8 cellular contexts compared by ENCODE assay signal in genomic region chr22:33922268-33922667, GRCh38. TPM values are rescaled to one million over a fixed set of nuclear protein-coding genes. Genes with fewer than 3 reads are reported as not detected.
A peak's percentile ranks its signal among the peaks of the same experiment; 100 is the strongest.
DNase-seq lines count a peak whose midpoint lies in the region; ATAC-seq, FAIRE-seq and TF ChIP-seq lines count a peak whose summit lies in the region.

No MANE protein-coding gene starts in this region.

- FAIRE-seq in A549 (lab: Jason Lieb, UNC): no peak

- in situ Hi-C loops in GM23248 (cut with MboI): no loop called here

- DNase-seq in A549 (ENCODE audit: low read depth in 1 of 2, low spot score in 1 of 2) (no peak), GM23248 (peak; percentile 73), left cardiac atrium (peak; percentile 30), posterior cingulate gyrus (peak; percentile 17 to 89 (median 35)), mesenteric fat pad (ENCODE audit: low spot score) (no peak), NCI-H2081 (lab: John Stamatoyannopoulos, UW) (no peak)
- peak in 1 of 2 donors; percentile 19 for DNase-seq in activated T-cell treated with anti-CD3 and anti-CD28 coated beads, Interleukin-2, amount 50 U/mL, for 72 hours

- peak overlapping the region; percentile 73 to 88 for H3K4me3 Mint-ChIP-seq in activated T-cell treated with anti-CD3 and anti-CD28 coated beads, Interleukin-2, amount 50 U/mL, for 72 hours

- no peak for TF ChIP-seq EP300 in A549 (IDR thresholded peaks at IDR 0.05)

- peaks cover 2 to 3% of the 10 kb centered on the region in 2 donors for H3K36me3 Mint-ChIP-seq in activated T-cell treated with anti-CD3 and anti-CD28 coated beads, Interleukin-2, amount 50 U/mL, for 72 hours (ENCODE audit: insufficient read depth in 2 of 2)

- H3K9ac ChIP-seq in GM23248: peak overlapping the region; percentile 78

- H3K4me1 Mint-ChIP-seq in activated T-cell treated with anti-CD3 and anti-CD28 coated beads, Interleukin-2, amount 50 U/mL, for 72 hours (ENCODE audit: low read depth): peaks cover 17% of the 10 kb centered on the region

- peaks cover 12% of the 10 kb centered on the region for H3K79me2 ChIP-seq in GM23248 (ENCODE audit: insufficient read depth)

- CTCF ChIA-PET in A549 (lab: Yijun Ruan, JAX): interaction anchor here (0.8 to 4.3 kb wide), 10 partner anchors 9 to 1102 kb away, joined by 3 to 18 read pairs (median 5); no protein-coding TSS in a partner anchor

- 0 out of 2 replicates have a peak, but pooled peaks cover 4% of the 10 kb centered on the region for H3K27me3 ChIP-seq in GM23248 (replicated peaks; ENCODE audit: insufficient read depth)

- ATAC-seq in A549: peak in 1 of 2 experiments; percentile 37; a peak in 2 of 6 replicates
- ATAC-seq in activated T-cell treated with anti-CD3 and anti-CD28 coated beads, Interleukin-2, amount 50 U/mL, for 72 hours (replicated peaks in 1 of 2): no peak
- ATAC-seq in left cardiac atrium: peak in 1 of 2 donors; percentile 0
- no peak for ATAC-seq in HG03108 (IDR thresholded peaks at IDR 0.05; ENCODE audit: unreplicated experiment)

- TF ChIP-seq POLR2A in A549 (IDR thresholded peaks at IDR 0.05; ENCODE audit: low read length): no peak

- H2AFZ ChIP-seq in GM23248: peak overlapping the region; percentile 99

- intact Hi-C loops in left cardiac atrium (cut with DNase I): loop anchor here in 1 of 2 donors (5.0 to 10.0 kb wide), 2 partner anchors 140 to 423 kb away; no protein-coding TSS in a partner anchor
- intact Hi-C loops in posterior cingulate gyrus (cut with DNase I): no loop called here

- no peak overlapping the region for H3K27ac Mint-ChIP-seq in activated T-cell treated with anti-CD3 and anti-CD28 coated beads, Interleukin-2, amount 50 U/mL, for 72 hours

- 3% methylated on average over 12 of the region's 28 CpGs for WGBS in A549 (ENCODE audit: missing lambda C conversion rate)
- 0 to 1% methylated on average over 22 to 28 of the region's 28 CpGs for WGBS in GM23248 (ENCODE audit: low coverage in 1 of 2, low lambda C conversion rate in 2 of 2, missing lambda C conversion rate in 2 of 2), 2 experiments

- no peaks in the 10 kb centered on the region for H3K9me3 ChIP-seq in A549
- no peaks in the 10 kb centered on the region for H3K9me3 ChIP-seq in GM23248 (ENCODE audit: low read depth)

- no peak for TF ChIP-seq RAD21 in A549 (conservative IDR thresholded peaks at IDR 0.05 in 1 of 2, IDR thresholded peaks at IDR 0.05 in 1 of 2)

- H3K9me2 ChIP-seq in GM23248 (ENCODE audit: insufficient read depth): no peaks in the 10 kb centered on the region

- peaks cover 11% of the 10 kb centered on the region for H3F3A ChIP-seq in GM23248 (ENCODE audit: insufficient read depth)

- H4K20me1 ChIP-seq in GM23248 (ENCODE audit: insufficient read depth): no peaks in the 10 kb centered on the region

- H3K27ac ChIP-seq in A549 (peak overlapping the region; percentile 50 to 89; a peak in 4 of 6 replicates), GM23248 (no peak overlapping the region)

- H3K9me3 Mint-ChIP-seq in activated T-cell treated with anti-CD3 and anti-CD28 coated beads, Interleukin-2, amount 50 U/mL, for 72 hours: no peaks in the 10 kb centered on the region

- H3K4me2 ChIP-seq in A549: peak overlapping the region; percentile 99
- peak overlapping the region; percentile 99 for H3K4me2 ChIP-seq in GM23248 (ENCODE audit: unreplicated experiment)

- no peak for TF ChIP-seq CTCF in A549 (IDR thresholded peaks at IDR 0.05)

- H3K4me1 ChIP-seq in A549 (peaks cover 9% of the 10 kb centered on the region; the same call in 2 of the 3 replicates), GM23248 (ENCODE audit: insufficient read depth) (peaks cover 17% of the 10 kb centered on the region)

- H3K27me3 Mint-ChIP-seq in activated T-cell treated with anti-CD3 and anti-CD28 coated beads, Interleukin-2, amount 50 U/mL, for 72 hours (ENCODE audit: low read depth): peaks cover 60% of the 10 kb centered on the region

- H3K4me3 ChIP-seq in A549: peak overlapping the region; percentile 55
- H3K4me3 ChIP-seq in GM23248: peak overlapping the region; percentile 99

- POLR2A ChIA-PET in A549 (lab: Yijun Ruan, JAX): no interaction called here

- no peaks in the 10 kb centered on the region for H3K36me3 ChIP-seq in GM23248 (ENCODE audit: low read depth)

TF ChIP-seq in A549, 52 proteins besides CTCF, POLR2A, EP300 and RAD21:
- TF ChIP-seq NR3C1 (IDR thresholded peaks at IDR 0.05) (no peak), FOXS1 (CRISPR knock-in tag; IDR thresholded peaks at IDR 0.05) (no peak), ZSCAN20 (CRISPR knock-in tag; IDR thresholded peaks at IDR 0.05) (no peak)

RNA-seq across cellular contexts. Expression of gene LARGE1, which starts 2.0 kb away (rescaled TPM):
- polyA plus RNA-seq in A549 (2011; rRNA removed) (5.8 and 8.6 TPM in 2 replicates), A549 (2017; fragmentation: RNase III; extraction: RNeasy Plus Mini Kit Qiagen cat#74134 plus additional on column Dnase treatment) (2.3 to 2.7 TPM (median 2.6 TPM) in 3 replicates), GM23248 (2016; fragmentation: Nextera tagmentation; extraction: Ambion mirVana) (1.5 and 1.6 TPM in 2 replicates)
- polyA plus RNA-seq in A549 (2012; cell fraction: cytosol; rRNA removed): 3.0 and 3.6 TPM in 2 replicates
- polyA plus RNA-seq in A549 (2012; cell fraction: nucleus; rRNA removed): 3.7 and 4.7 TPM in 2 replicates
- polyA minus RNA-seq in A549 (2011; rRNA and poly(A)+ RNA removed): 16.2 and 19.1 TPM in 2 replicates
- total RNA-seq in GM23248 (2014; rRNA removed; shearing (Covaris generic)): 10.5 and 12.8 TPM in 2 replicates
- 1 to 10 TPM in 1 of 2 donors, under 1 TPM in 1; 0.82 to 3.6 TPM for total RNA-seq in activated T-cell treated with anti-CD3 and anti-CD28 coated beads, Interleukin-2, amount 50 U/mL, for 72 hours
- total RNA-seq in left cardiac atrium (100 to 1,000 TPM in 1 of 2 donors, 10 to 100 TPM in 1; 66.5 to 103 TPM), mesenteric fat pad (26.2 TPM)

Comparison
In these comparisons a context has a peak if more than half of its experiments do, and no peak if none do; other contexts are left out.
1. DNase-seq: peak in GM23248 (single experiment), left cardiac atrium (single experiment) and posterior cingulate gyrus (10 of 10); none in A549 (0 of 2), mesenteric fat pad (single experiment) and NCI-H2081 (0 of 2).